ENCODE assay signal across 1 cellular context in genomic region chr17:27293898-27294688, GRCh38.
TF ChIP-seq lines count a peak whose summit lies in the region.

WSB1 (plus strand) TSS chr17:27294114; CDS start chr17:27294396, 282 bp downstream.

TF ChIP-seq in WTC11, 78 proteins besides CTCF, POLR2A, EP300 and RAD21 (continued from another document):
- no peak for TF ChIP-seq ZNF425 (CRISPR knock-in tag; conservative IDR thresholded peaks at IDR 0.05)
- TF ChIP-seq CBFB (CRISPR knock-in tag; IDR thresholded peaks at IDR 0.05; ENCODE audit: low read depth) = no peak
- TF ChIP-seq TP53 (CRISPR knock-in tag; IDR thresholded peaks at IDR 0.05) = no peak
- TF ChIP-seq ELF4 (CRISPR knock-in tag; IDR thresholded peaks at IDR 0.05; ENCODE audit: low read depth) = no peak
- TF ChIP-seq AR (CRISPR knock-in tag; IDR thresholded peaks at IDR 0.05) = no peak
- TF ChIP-seq ATF1 (CRISPR knock-in tag; IDR thresholded peaks at IDR 0.05) = no peak
- TF ChIP-seq OVOL2 (CRISPR knock-in tag; IDR thresholded peaks at IDR 0.05; ENCODE audit: borderline replicate concordance) = no peak
- TF ChIP-seq ZBTB43 (CRISPR knock-in tag; IDR thresholded peaks at IDR 0.05) = peak; percentile 76; the same call in 1 of the 2 replicates
- no peak for TF ChIP-seq SMAD3 (CRISPR knock-in tag; IDR thresholded peaks at IDR 0.05; ENCODE audit: borderline replicate concordance)
- no peak for TF ChIP-seq ZNF532 (CRISPR knock-in tag; IDR thresholded peaks at IDR 0.05; ENCODE audit: borderline replicate concordance)
- no peak for TF ChIP-seq SMAD4 (CRISPR knock-in tag; IDR thresholded peaks at IDR 0.05)
- TF ChIP-seq HMGA2 (CRISPR knock-in tag; IDR thresholded peaks at IDR 0.05) = no peak
- no peak for TF ChIP-seq JUN (CRISPR knock-in tag; IDR thresholded peaks at IDR 0.05)
- no peak for TF ChIP-seq ZNF396 (CRISPR knock-in tag; IDR thresholded peaks at IDR 0.05; ENCODE audit: borderline replicate concordance)
- peak; percentile 61 for TF ChIP-seq SP1 (CRISPR knock-in tag; conservative IDR thresholded peaks at IDR 0.05)
- TF ChIP-seq E2F5 (CRISPR knock-in tag; IDR thresholded peaks at IDR 0.05) = peak; percentile 72; the same call in 1 of the 2 replicates
- no peak for TF ChIP-seq AFF4 (CRISPR knock-in tag; IDR thresholded peaks at IDR 0.05; ENCODE audit: borderline replicate concordance)
- no peak for TF ChIP-seq ZSCAN18 (CRISPR knock-in tag; IDR thresholded peaks at IDR 0.05)
- peak; percentile 84 for TF ChIP-seq USF1 (CRISPR knock-in tag; IDR thresholded peaks at IDR 0.05)
- TF ChIP-seq ZNF423 (CRISPR knock-in tag; IDR thresholded peaks at IDR 0.05) = no peak
- no peak; the same call in 1 of the 2 replicates for TF ChIP-seq TEAD1 (CRISPR knock-in tag; IDR thresholded peaks at IDR 0.05)
- peak; percentile 70; the same call in 1 of the 2 replicates for TF ChIP-seq FOXP4 (CRISPR knock-in tag; IDR thresholded peaks at IDR 0.05)
- TF ChIP-seq ETV6 (CRISPR knock-in tag; IDR thresholded peaks at IDR 0.05) = peak; percentile 73; the same call in 1 of the 2 replicates
- peak; percentile 75; the same call in 1 of the 2 replicates for TF ChIP-seq MYBL2 (CRISPR knock-in tag; IDR thresholded peaks at IDR 0.05)
- no peak for TF ChIP-seq ZNF121 (CRISPR knock-in tag; IDR thresholded peaks at IDR 0.05)
- peak; percentile 88 for TF ChIP-seq CREM (CRISPR knock-in tag; IDR thresholded peaks at IDR 0.05)
- no peak for TF ChIP-seq GTF2I (CRISPR knock-in tag; conservative IDR thresholded peaks at IDR 0.05)
- TF ChIP-seq ATF2 (CRISPR knock-in tag; IDR thresholded peaks at IDR 0.05; ENCODE audit: borderline replicate concordance, low read depth) = no peak
- TF ChIP-seq ZNF263 (CRISPR knock-in tag; IDR thresholded peaks at IDR 0.05; ENCODE audit: low read depth) = 0 out of 2 replicates have a peak, but pooled peaks have one; percentile 36
- no peak for TF ChIP-seq SOX15 (CRISPR knock-in tag; IDR thresholded peaks at IDR 0.05)
